8 cellular contexts compared by ENCODE assay signal in genomic region chr6:135497412-135498177, GRCh38. TPM values are rescaled to one million over a fixed set of nuclear protein-coding genes. Genes with fewer than 3 reads are reported as not detected.
A peak's percentile ranks its signal among the peaks of the same experiment; 100 is the strongest.
DNase-seq lines count a peak whose midpoint lies in the region; ATAC-seq and TF ChIP-seq lines count a peak whose summit lies in the region.

TSS of gene AHI1 (minus strand) at chr6:135497740. CDS start at chr6:135492237, 5,503 bp downstream.

- H3K4me1 ChIP-seq in RWPE2 (ENCODE audit: insufficient read depth, poor library complexity, severe bottlenecking) (peaks cover 7% of the 10 kb centered on the region), stomach (peaks cover 5 to 37% (median 22%) of the 10 kb centered on the region in 4 donors)

- intact Hi-C loops in stomach (cut with DNase I; ENCODE audit: low total_unique reads) = no loop called here

- H3K27ac ChIP-seq in RWPE2 (ENCODE audit: poor library complexity, severe bottlenecking) (peak within 1 kb of the TSS; percentile 83), stomach (peak within 1 kb of the TSS; percentile 92 to 99 (median 97))

- peak within 1 kb of the TSS; percentile 93 for H3K27ac Mint-ChIP-seq in neural crest cell (ENCODE audit: unreplicated experiment)

- H3K4me1 Mint-ChIP-seq in neural crest cell = peaks cover 6% of the 10 kb centered on the region

- no peak for TF ChIP-seq EP300 in stomach (IDR thresholded peaks at IDR 0.05)

- no peak for TF ChIP-seq CTCF in RWPE2 (IDR thresholded peaks at IDR 0.05; ENCODE audit: poor library complexity, severe bottlenecking)
- no peak for TF ChIP-seq CTCF in fibroblast of villous mesenchyme (IDR thresholded peaks at IDR 0.05; ENCODE audit: insufficient read depth, low read depth, low read length)
- TF ChIP-seq CTCF in neural crest cell (conservative IDR thresholded peaks at IDR 0.05) = no peak
- TF ChIP-seq CTCF in stomach (IDR thresholded peaks at IDR 0.05) = peak in 1 of 7 experiments; percentile 19

- ATAC-seq in RWPE2 (ENCODE audit: low read depth) = peak; percentile 92

- TF ChIP-seq POLR2A in stomach (IDR thresholded peaks at IDR 0.05) = peak in 1 of 4 donors; percentile 43

- 0% methylated on average over 29 to 85 of the region's 85 CpGs for WGBS in stomach, 5 donors

- peaks cover 3% of the 10 kb centered on the region for H3K36me3 Mint-ChIP-seq in neural crest cell (ENCODE audit: low read depth)

- in situ Hi-C loops in G401 (cut with HindIII; ENCODE audit: low sequenced_read_pairs) = no loop called here

- H3K36me3 ChIP-seq in RWPE2 (ENCODE audit: low read depth) = no peaks in the 10 kb centered on the region
- peaks cover 0 to 7% (median 0%) of the 10 kb centered on the region in 4 donors for H3K36me3 ChIP-seq in stomach

- DNase-seq in G401 (ENCODE audit: low spot score) = peak; percentile 96
- peak; percentile 89 for DNase-seq in H4 (ENCODE audit: low spot score)
- DNase-seq in LHCN-M2 (ENCODE audit: low read depth) = peak; percentile 89
- DNase-seq in RWPE2 (ENCODE audit: low spot score) = peak; percentile 88
- peak; percentile 86 for DNase-seq in activated T-helper 9 cell treated with anti-CD3 and anti-CD28 coated beads, Interleukin-2, amount 50 U/mL, for 16 hours (ENCODE audit: low read depth)
- peak; percentile 96 for DNase-seq in fibroblast of villous mesenchyme (ENCODE audit: low read depth)
- peak; percentile 84 for DNase-seq in neural crest cell (ENCODE audit: low read depth, low spot score)
- peak; percentile 96 for DNase-seq in stomach

- no peaks in the 10 kb centered on the region for H3K9me3 Mint-ChIP-seq in neural crest cell

- H3K9me3 ChIP-seq in RWPE2 (ENCODE audit: severe bottlenecking) (no peaks in the 10 kb centered on the region), stomach (no peaks in the 10 kb centered on the region)

- H3K4me3 Mint-ChIP-seq in neural crest cell = no peak within 1 kb of the TSS

- H3K27me3 Mint-ChIP-seq in neural crest cell (ENCODE audit: low read depth) = no peaks in the 10 kb centered on the region

- H3K4me3 ChIP-seq in RWPE2 (ENCODE audit: severe bottlenecking) (peak within 1 kb of the TSS; percentile 52), fibroblast of villous mesenchyme (ENCODE audit: low read depth, low read length) (peak within 1 kb of the TSS; percentile 85), stomach (peak within 1 kb of the TSS; percentile 60 to 74 (median 68))

- H3K27me3 ChIP-seq in RWPE2 (ENCODE audit: insufficient read depth, poor library complexity, severe bottlenecking) = no peaks in the 10 kb centered on the region
- no peaks in the 10 kb centered on the region for H3K27me3 ChIP-seq in stomach

RNA-seq across cellular contexts. Expression of gene AHI1, which starts in this region (rescaled TPM):
- 8.6 and 9.9 TPM in 2 replicates for total RNA-seq in G401 (2014; rRNA removed; shearing (Covaris generic))
- total RNA-seq in H4 (2014; rRNA removed; shearing (Covaris generic)) = 1.9 and 6.4 TPM in 2 replicates
- 25.3 and 30.1 TPM in 2 replicates for total RNA-seq in LHCN-M2 (2014; rRNA removed)
- polyA plus RNA-seq in LHCN-M2 (2012) = 6.8 TPM
- total RNA-seq in fibroblast of villous mesenchyme = 16.1 and 29.8 TPM in 2 replicates
- total RNA-seq in neural crest cell = 26.1 and 27.6 TPM in 2 replicates
- total RNA-seq in stomach = 10 to 100 TPM; 36.5 to 89.9 (median 71.3) TPM
- 10 to 100 TPM in 1 of 3 donors, 1 to 10 TPM in 2; 3.7 to 10.3 (median 5.2) TPM for polyA plus RNA-seq in stomach

Comparison
In these comparisons a context has a peak if more than half of its experiments do, and no peak if none do; other contexts are left out.
1. Peak in every context shown above with its lines: DNase-seq, ATAC-seq, H3K4me3 ChIP-seq and H3K27ac ChIP-seq.